Comparison of ENCODE assay signal across 16 cellular contexts in genomic region chr9:111456536-111456935, GRCh38. TPM values are rescaled to one million over a fixed set of nuclear protein-coding genes. Genes with fewer than 3 reads are reported as not detected.
DNase-seq lines count a peak whose midpoint lies in the region; ATAC-seq and TF ChIP-seq lines count a peak whose summit lies in the region.
"Had no signal": no experiment of that assay in that cellular context is flagged by ENCODE, and none has a peak within 500 bp of the region (broad histone marks: within the 10 kb centered on the region; RNA-seq: fewer than 3 reads in every experiment).

No MANE protein-coding gene starts in this region.

- H3K27me3 Mint-ChIP-seq in stimulated activated naive CD8-positive, alpha-beta T cell treated with anti-CD3 and anti-CD28 coated beads, Interleukin-15, amount 100 ng/mL, for 72 hours = no peaks in the 10 kb centered on the region
- H3K27me3 Mint-ChIP-seq in WTC11 (ENCODE audit: low read depth) = no peaks in the 10 kb centered on the region
- no peaks in the 10 kb centered on the region for H3K27me3 Mint-ChIP-seq in immature natural killer cell (ENCODE audit: low read depth in 3 of 3)

- intact Hi-C loops in aorta (cut with DNase I) = no loop called here

- POLR2A ChIA-PET in WTC11 (lab: Charles Lee) = no interaction called here

- no peak for TF ChIP-seq CTCF in WTC11 (IDR thresholded peaks at IDR 0.05)

- no peaks in the 10 kb centered on the region for H3K9me3 ChIP-seq in aorta (ENCODE audit: control insufficient read depth, low read length)
- no peaks in the 10 kb centered on the region for H3K9me3 ChIP-seq in SJCRH30 (replicated peaks)
- H3K9me3 ChIP-seq: thoracic aorta had no signal

- H3K4me3 ChIP-seq in aorta (ENCODE audit: low read length in 2 of 2) = no peak overlapping the region
- no peak overlapping the region for H3K4me3 ChIP-seq in SJCRH30
- H3K4me3 ChIP-seq: thoracic aorta had no signal

- H3K36me3 ChIP-seq in aorta (ENCODE audit: control insufficient read depth in 1 of 2, insufficient read depth in 2 of 2, low read length in 1 of 2) = no peaks in the 10 kb centered on the region
- peaks cover 3% of the 10 kb centered on the region; the same call in 1 of the 2 replicates for H3K36me3 ChIP-seq in SJCRH30
- H3K36me3 ChIP-seq: thoracic aorta had no signal

- peak; percentile 36 for ATAC-seq in stimulated activated naive CD8-positive, alpha-beta T cell treated with anti-CD3 and anti-CD28 coated beads, Interleukin-15, Interleukin-2, amounts not matched to agents 100 U/mL and 50 U/mL, for 24 hours
- no peak for ATAC-seq in stimulated activated naive CD8-positive, alpha-beta T cell treated with anti-CD3 and anti-CD28 coated beads, Interleukin-15, amount 100 ng/mL, for 72 hours
- peak; percentile 25; the same call in 1 of the 2 replicates for ATAC-seq in WTC11
- no peak for ATAC-seq in HG03520 (IDR thresholded peaks at IDR 0.05; ENCODE audit: unreplicated experiment)
- ATAC-seq in aorta (ENCODE audit: low FRiP score) = no peak
- ATAC-seq: activated CD4-positive, CD25-positive, alpha-beta regulatory T cell treated with anti-CD3 and anti-CD28 coated beads, Interleukin-2, amount 50 U/mL, for 24 hours; SK-N-SH treated with all-trans-retinoic acid at 6 μM for 48 hours had no signal

- H3K4me1 ChIP-seq in aorta (ENCODE audit: control insufficient read depth in 1 of 2, insufficient read depth in 2 of 2, low read length in 2 of 2) = peaks cover 0 to 2% of the 10 kb centered on the region in 2 donors
- no peaks in the 10 kb centered on the region for H3K4me1 ChIP-seq in SJCRH30

- peaks cover 46% of the 10 kb centered on the region for H3K4me1 Mint-ChIP-seq in stimulated activated naive CD8-positive, alpha-beta T cell treated with anti-CD3 and anti-CD28 coated beads, Interleukin-15, amount 100 ng/mL, for 72 hours
- peaks cover 63% of the 10 kb centered on the region for H3K4me1 Mint-ChIP-seq in WTC11
- peaks cover 35 to 78% of the 10 kb centered on the region in 2 donors for H3K4me1 Mint-ChIP-seq in immature natural killer cell

- 95 to 97% methylated on average over 1 of the region's 1 CpG for WGBS in aorta, 2 donors

- DNase-seq in stimulated activated naive CD8-positive, alpha-beta T cell treated with anti-CD3 and anti-CD28 coated beads, Interleukin-15, Interleukin-2, amounts not matched to agents 100 U/mL and 50 U/mL, for 24 hours = no peak
- no peak for DNase-seq in stimulated activated naive CD8-positive, alpha-beta T cell treated with anti-CD3 and anti-CD28 coated beads, Interleukin-15, amount 100 ng/mL, for 72 hours
- DNase-seq in WTC11 (ENCODE audit: low spot score) (no peak), immature natural killer cell (no peak), NCI-H524 (lab: John Stamatoyannopoulos, UW) (no peak), aorta (no peak), SJCRH30 (no peak)
- DNase-seq: activated gamma-delta T cell, AML-193, GF-D8, mammary epithelial cell, NCI-H1048 had no signal

- no peak overlapping the region for H3K27ac Mint-ChIP-seq in stimulated activated naive CD8-positive, alpha-beta T cell treated with anti-CD3 and anti-CD28 coated beads, Interleukin-15, amount 100 ng/mL, for 72 hours
- H3K27ac Mint-ChIP-seq in WTC11 (peak overlapping the region; percentile 15), immature natural killer cell (peak overlapping the region in 4 of 6 donors; percentile 3 to 29 (median 14))

- H3K27me3 ChIP-seq in aorta (ENCODE audit: control insufficient read depth in 1 of 2, insufficient read depth in 2 of 2, low read length in 1 of 2) (no peaks in the 10 kb centered on the region), SJCRH30 (no peaks in the 10 kb centered on the region)

- H3K9me3 Mint-ChIP-seq in stimulated activated naive CD8-positive, alpha-beta T cell treated with anti-CD3 and anti-CD28 coated beads, Interleukin-15, amount 100 ng/mL, for 72 hours = no peaks in the 10 kb centered on the region
- H3K9me3 Mint-ChIP-seq in WTC11 (peaks cover 2% of the 10 kb centered on the region), immature natural killer cell (no peaks in the 10 kb centered on the region)

- H3K36me3 Mint-ChIP-seq in WTC11 (peaks cover 6% of the 10 kb centered on the region), immature natural killer cell (peaks cover 0 to 1% (median 0%) of the 10 kb centered on the region in 3 donors)

- H3K4me3 Mint-ChIP-seq in stimulated activated naive CD8-positive, alpha-beta T cell treated with anti-CD3 and anti-CD28 coated beads, Interleukin-15, amount 100 ng/mL, for 72 hours = no peak overlapping the region
- H3K4me3 Mint-ChIP-seq in WTC11 (no peak overlapping the region), immature natural killer cell (no peak overlapping the region)

- H3K27ac ChIP-seq in aorta (ENCODE audit: low read depth in 1 of 2, low read length in 2 of 2) (no peak overlapping the region), SJCRH30 (no peak overlapping the region)
- H3K27ac ChIP-seq: thoracic aorta had no signal

- CTCF ChIA-PET in WTC11 (lab: Charles Lee) = no interaction called here

TF ChIP-seq in WTC11, 78 proteins besides CTCF, POLR2A, EP300 and RAD21:
- no peak for TF ChIP-seq ZNF532 (CRISPR knock-in tag; IDR thresholded peaks at IDR 0.05; ENCODE audit: borderline replicate concordance)
TF ChIP-seq in WTC11: peak in this region for 0.

RNA-seq across cellular contexts. Expression of gene ECPAS, which starts 27.6 kb away (rescaled TPM):
- total RNA-seq in WTC11 (2021) = 97.5 to 122 TPM (median 103 TPM) in 3 replicates
- polyA plus RNA-seq in immature natural killer cell = 10 to 100 TPM in 2 of 3 donors, 1 to 10 TPM in 1; 7.0 to 12.6 (median 10.4) TPM
- total RNA-seq in aorta = 10 to 100 TPM; 74.6 to 94.3 TPM
- 10 to 100 TPM; 11.0 to 28.9 TPM for polyA plus RNA-seq in aorta
- total RNA-seq in SJCRH30 (2014; rRNA removed; shearing (Covaris generic)) = 112 and 123 TPM in 2 replicates

Comparison
In these comparisons a context has a peak if more than half of its experiments do, and no peak if none do; other contexts are left out.
1. ATAC-seq: peak in stimulated activated naive CD8-positive, alpha-beta T cell treated with anti-CD3 and anti-CD28 coated beads, Interleukin-15, Interleukin-2, amounts not matched to agents 100 U/mL and 50 U/mL, for 24 hours (single experiment) and WTC11 (single experiment); none in stimulated activated naive CD8-positive, alpha-beta T cell treated with anti-CD3 and anti-CD28 coated beads, Interleukin-15, amount 100 ng/mL, for 72 hours (single experiment), HG03520 (single experiment) and aorta (single experiment).
2. H3K27ac Mint-ChIP-seq: peak in WTC11 (single experiment) and immature natural killer cell (4 of 6); none in stimulated activated naive CD8-positive, alpha-beta T cell treated with anti-CD3 and anti-CD28 coated beads, Interleukin-15, amount 100 ng/mL, for 72 hours (0 of 2).